Comparison of ENCODE assay signal across 22 cellular contexts in the genomic region with DNA sequence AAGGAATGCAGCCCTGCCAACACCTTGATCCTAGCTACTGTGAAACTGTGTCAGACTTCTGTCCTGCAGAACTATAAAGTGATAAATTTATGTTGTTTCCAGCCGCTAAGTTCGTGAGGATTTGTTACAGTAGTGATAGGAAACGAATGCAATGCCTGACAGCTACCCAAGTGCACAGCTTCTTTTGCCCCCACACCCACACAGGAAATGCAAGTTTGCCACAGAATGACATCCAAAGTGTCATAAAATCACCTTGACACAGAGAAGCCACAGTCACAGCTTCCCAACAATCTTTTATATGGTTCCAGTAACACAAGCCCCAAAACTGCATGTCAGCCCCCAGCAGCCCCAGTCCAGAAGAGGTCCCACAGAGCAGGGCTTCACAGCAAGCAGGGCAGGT.
"Had no signal": no experiment of that assay in that cellular context is flagged by ENCODE, and none has a peak within 500 bp of the region (broad histone marks: within the 10 kb centered on the region; RNA-seq: fewer than 3 reads in every experiment).

No MANE protein-coding gene starts in this region.

- H3K4me3 ChIP-seq: adrenal gland, esophagus muscularis mucosa, hepatocyte, lung, thoracic aorta, vagina had no signal

- H3K27me3 ChIP-seq: adrenal gland, esophagus muscularis mucosa, hepatocyte, vagina had no signal

- H3K36me3 ChIP-seq: adrenal gland, esophagus muscularis mucosa, thoracic aorta, vagina had no signal

- H3K9me3 Mint-ChIP-seq: activated B cell treated with CpG ODN at 0.5 μM for 24 hours; activated T-helper 17 cell treated with anti-CD3 and anti-CD28 coated beads, Interleukin-2, amount 50 U/mL, for 72 hours; central memory CD8-positive, alpha-beta T cell; immature natural killer cell; natural killer cell; type B pancreatic cell had no signal

- H3K27ac ChIP-seq: adrenal gland, esophagus muscularis mucosa, hepatocyte, thoracic aorta, vagina had no signal

- H3K4me3 Mint-ChIP-seq: activated B cell treated with CpG ODN at 0.5 μM for 24 hours; activated T-helper 17 cell treated with anti-CD3 and anti-CD28 coated beads, Interleukin-2, amount 50 U/mL, for 72 hours; central memory CD8-positive, alpha-beta T cell; natural killer cell; type B pancreatic cell had no signal

- H3K79me2 ChIP-seq: hepatocyte had no signal

- H3K4me2 ChIP-seq: hepatocyte had no signal

- H3K4me1 ChIP-seq: adrenal gland, esophagus muscularis mucosa, vagina had no signal

- H3K4me1 Mint-ChIP-seq: activated B cell treated with CpG ODN at 0.5 μM for 24 hours; activated T-helper 17 cell treated with anti-CD3 and anti-CD28 coated beads, Interleukin-2, amount 50 U/mL, for 72 hours had no signal

- ATAC-seq: activated T-helper 17 cell treated with anti-CD3 and anti-CD28 coated beads, Interleukin-2, amount 50 U/mL, for 72 hours; left lobe of liver; natural killer cell; sciatic nerve had no signal

- H3K36me3 Mint-ChIP-seq: immature natural killer cell, natural killer cell, type B pancreatic cell had no signal

- H3K27me3 Mint-ChIP-seq: activated T-helper 17 cell treated with anti-CD3 and anti-CD28 coated beads, Interleukin-2, amount 50 U/mL, for 72 hours; central memory CD8-positive, alpha-beta T cell; type B pancreatic cell had no signal

- DNase-seq: activated B cell treated with CpG ODN at 0.5 μM for 24 hours; activated CD4-positive, alpha-beta T cell treated with anti-CD3 and anti-CD28 coated beads for 48 hours; adrenal gland; glutamatergic neuron; natural killer cell; small intestine; stimulated activated CD4-positive, alpha-beta T cell treated with anti-CD3 and anti-CD28 coated beads, Interleukin-2, amount 100 ng/mL, for 48 hours; stimulated activated CD8-positive, alpha-beta memory T cell treated with anti-CD3 and anti-CD28 coated beads, Interleukin-4, amount 100 ng/mL, for 48 hours; T-helper 9 cell had no signal

- FAIRE-seq: colon, frontal cortex, small intestine had no signal

- H3K27ac Mint-ChIP-seq: activated B cell treated with CpG ODN at 0.5 μM for 24 hours; activated T-helper 17 cell treated with anti-CD3 and anti-CD28 coated beads, Interleukin-2, amount 50 U/mL, for 72 hours; immature natural killer cell; natural killer cell; type B pancreatic cell had no signal
